In genomic region chr1:25064465-25065238, GRCh38 we compare ENCODE assay signal across 12 cellular contexts.
A peak's percentile ranks its signal among the peaks of the same experiment; 100 is the strongest.
DNase-seq lines count a peak whose midpoint lies in the region; ATAC-seq and TF ChIP-seq lines count a peak whose summit lies in the region.
"Had no signal": no experiment of that assay in that cellular context is flagged by ENCODE, and none has a peak within 500 bp of the region (broad histone marks: within the 10 kb centered on the region; RNA-seq: fewer than 3 reads in every experiment).

No MANE protein-coding gene starts in this region.

- POLR2A ChIA-PET in CD4-positive, alpha-beta memory T cell (lab: Charles Lee; ENCODE audit: partially characterized antibody) = no interaction called here

- H3K4me3 Mint-ChIP-seq in CD4-positive, alpha-beta memory T cell = peak overlapping the region in 3 of 8 donors; percentile 18 to 54 (median 36)
- no peak overlapping the region for H3K4me3 Mint-ChIP-seq in endothelial cell (ENCODE audit: unreplicated experiment)

- H3K36me3 ChIP-seq in CD4-positive, alpha-beta memory T cell (ENCODE audit: insufficient read depth, low read length) = no peaks in the 10 kb centered on the region
- H3K36me3 ChIP-seq: BLaER1, SJSA1 had no signal

- peaks cover 4% of the 10 kb centered on the region for H3K4me1 ChIP-seq in CD4-positive, alpha-beta memory T cell (ENCODE audit: insufficient read depth, low read length)
- H3K4me1 ChIP-seq: parathyroid adenoma had no signal

- no peak overlapping the region for H3K27ac ChIP-seq in CD4-positive, alpha-beta memory T cell (ENCODE audit: low read depth, low read length)
- H3K27ac ChIP-seq: BLaER1, dorsolateral prefrontal cortex, parathyroid adenoma, SJSA1 had no signal

- no peaks in the 10 kb centered on the region for H3K9me3 ChIP-seq in CD4-positive, alpha-beta memory T cell (ENCODE audit: control insufficient read depth in 1 of 2, low read length in 2 of 2)
- H3K9me3 ChIP-seq: BLaER1, SJSA1 had no signal

- H3K4me1 Mint-ChIP-seq in CD4-positive, alpha-beta memory T cell = peaks cover 0 to 12% (median 7%) of the 10 kb centered on the region in 4 donors
- H3K4me1 Mint-ChIP-seq in endothelial cell (ENCODE audit: unreplicated experiment) = peaks cover 9% of the 10 kb centered on the region

- H3K36me3 Mint-ChIP-seq in CD4-positive, alpha-beta memory T cell = no peaks in the 10 kb centered on the region
- H3K36me3 Mint-ChIP-seq in endothelial cell (ENCODE audit: low read depth, unreplicated experiment) = no peaks in the 10 kb centered on the region

- no peak for TF ChIP-seq CTCF in endothelial cell (IDR thresholded peaks at IDR 0.05; ENCODE audit: unreplicated experiment)

- peak overlapping the region in 5 of 7 donors; percentile 1 to 76 (median 14) for H3K27ac Mint-ChIP-seq in CD4-positive, alpha-beta memory T cell
- no peak overlapping the region for H3K27ac Mint-ChIP-seq in endothelial cell (ENCODE audit: unreplicated experiment)

- peak; percentile 50 for ATAC-seq in GM21619 (IDR thresholded peaks at IDR 0.05; ENCODE audit: unreplicated experiment)

- CTCF ChIA-PET in CD4-positive, alpha-beta memory T cell (lab: Charles Lee; ENCODE audit: partially characterized antibody) = no interaction called here

- no peaks in the 10 kb centered on the region for H3K27me3 ChIP-seq in CD4-positive, alpha-beta memory T cell (ENCODE audit: insufficient read depth, low read length)
- H3K27me3 ChIP-seq: BLaER1, dorsolateral prefrontal cortex, SJSA1 had no signal

- peak in 3 of 5 donors; percentile 7 to 54 (median 8) for DNase-seq in CD4-positive, alpha-beta memory T cell
- peak; percentile 43 to 45 for DNase-seq in activated T-cell treated with anti-CD3 and anti-CD28 coated beads, Interleukin-2, amount 50 U/mL, for 48 hours
- peak; percentile 56 for DNase-seq in posterior vena cava (ENCODE audit: low spot score)
- DNase-seq in head of caudate nucleus = no peak
- no peak for DNase-seq in NCI-H2196 (lab: John Stamatoyannopoulos, UW; ENCODE audit: unreplicated experiment)
- no peak for DNase-seq in NCI-H1092 treated with DMSO at 0.1 percent for 48 hours (lab: John Stamatoyannopoulos, UW)
- DNase-seq in endothelial cell (ENCODE audit: low spot score) = no peak

- H3K9me3 Mint-ChIP-seq in CD4-positive, alpha-beta memory T cell = peaks cover 0 to 2% (median 0%) of the 10 kb centered on the region in 8 donors
- no peaks in the 10 kb centered on the region for H3K9me3 Mint-ChIP-seq in endothelial cell (ENCODE audit: unreplicated experiment)

- H3K27me3 Mint-ChIP-seq in CD4-positive, alpha-beta memory T cell = no peaks in the 10 kb centered on the region
- H3K27me3 Mint-ChIP-seq in endothelial cell (ENCODE audit: unreplicated experiment) = peaks cover 2% of the 10 kb centered on the region

- intact Hi-C loops in CD4-positive, alpha-beta memory T cell (cut with micrococcal nuclease) = no loop called here
- intact Hi-C loops in posterior vena cava (cut with DNase I) (no loop called here), head of caudate nucleus (cut with DNase I) (no loop called here)

- H3K4me3 ChIP-seq in CD4-positive, alpha-beta memory T cell (ENCODE audit: low read length in 2 of 2) = no peak overlapping the region
- H3K4me3 ChIP-seq: BLaER1, dorsolateral prefrontal cortex, SJSA1 had no signal

Comparison
In these comparisons a context has a peak if more than half of its experiments do, and no peak if none do; other contexts are left out.
1. DNase-seq: peak in CD4-positive, alpha-beta memory T cell (3 of 5), activated T-cell treated with anti-CD3 and anti-CD28 coated beads, Interleukin-2, amount 50 U/mL, for 48 hours (2 of 2) and posterior vena cava (single experiment); none in head of caudate nucleus (0 of 42), NCI-H2196 (single experiment), NCI-H1092 treated with DMSO at 0.1 percent for 48 hours (single experiment) and endothelial cell (single experiment).